19 cellular contexts compared by ENCODE assay signal in genomic region chr7:30922596-30922995, GRCh38. TPM values are rescaled to one million over a fixed set of nuclear protein-coding genes. Genes with fewer than 3 reads are reported as not detected.
DNase-seq lines count a peak whose midpoint lies in the region; ATAC-seq and TF ChIP-seq lines count a peak whose summit lies in the region.
"Had no signal": no experiment of that assay in that cellular context is flagged by ENCODE, and none has a peak within 500 bp of the region (broad histone marks: within the 10 kb centered on the region; RNA-seq: fewer than 3 reads in every experiment).

No MANE protein-coding gene starts in this region.

- H3K4me1 ChIP-seq in SK-N-SH (ENCODE audit: control insufficient read depth in 1 of 2, insufficient read depth in 2 of 2, low read depth in 1 of 2, low read length in 1 of 2), result peaks cover 20 to 35% of the 10 kb centered on the region in 2 experiments; a peak in 3 of 4 replicates
- peaks cover 0 to 48% (median 42%) of the 10 kb centered on the region in 4 donors for H3K4me1 ChIP-seq in tibial artery
- H3K4me1 ChIP-seq: parathyroid adenoma had no signal

- H3K4me3 ChIP-seq in SK-N-SH (ENCODE audit: low read depth in 2 of 2, low read length in 1 of 2), result no peak overlapping the region
- H3K4me3 ChIP-seq in tibial artery, result no peak overlapping the region
- H3K4me3 ChIP-seq: K562, thyroid gland had no signal

- H3K79me2 ChIP-seq in SK-N-SH (ENCODE audit: insufficient read depth), result no peaks in the 10 kb centered on the region
- H3K79me2 ChIP-seq: parathyroid adenoma had no signal

- TF ChIP-seq RAD21 in SK-N-SH (IDR thresholded peaks at IDR 0.05; ENCODE audit: low read length), result no peak

- H3K9me2 ChIP-seq in SK-N-SH, result no peaks in the 10 kb centered on the region

- H3K36me3 ChIP-seq in SK-N-SH (replicated peaks in 1 of 2; ENCODE audit: control insufficient read depth in 1 of 2, insufficient read depth in 2 of 2, low read length in 1 of 2) (no peaks in the 10 kb centered on the region), tibial artery (peaks cover 44 to 62% (median 57%) of the 10 kb centered on the region in 3 donors)
- H3K36me3 ChIP-seq: thyroid gland had no signal

- TF ChIP-seq CTCF in SK-N-SH (IDR thresholded peaks at IDR 0.05) (no peak), tibial artery (IDR thresholded peaks at IDR 0.05) (no peak)

- no peak overlapping the region for H3K4me2 ChIP-seq in SK-N-SH

- no peaks in the 10 kb centered on the region for H3K9me3 ChIP-seq in SK-N-SH
- H3K9me3 ChIP-seq in tibial artery, result peaks cover 0 to 7% (median 0%) of the 10 kb centered on the region in 3 donors
- H3K9me3 ChIP-seq: thyroid gland had no signal

- H4K20me1 ChIP-seq in SK-N-SH (ENCODE audit: insufficient read depth), result no peaks in the 10 kb centered on the region

- no peaks in the 10 kb centered on the region for H3K27me3 ChIP-seq in SK-N-SH (ENCODE audit: insufficient read depth)
- no peaks in the 10 kb centered on the region for H3K27me3 ChIP-seq in tibial artery
- H3K27me3 ChIP-seq: thyroid gland had no signal

- CTCF ChIA-PET in SK-N-SH (lab: Yijun Ruan, JAX), result interaction anchor here (0.8 to 4.2 kb wide), 5 partner anchors 10 to 240 kb away, joined by 3 to 34 read pairs (median 4); partner anchors contain the start of gene CRHR2

- ATAC-seq in SK-N-SH treated with all-trans-retinoic acid at 6 μM for 48 hours (no peak), GM21619 (IDR thresholded peaks at IDR 0.05; ENCODE audit: unreplicated experiment) (no peak)
- ATAC-seq: K562, T-cell had no signal

- peaks cover 11% of the 10 kb centered on the region for H3F3A ChIP-seq in SK-N-SH (replicated peaks; ENCODE audit: insufficient read depth)

- no peak overlapping the region for H3K27ac ChIP-seq in SK-N-SH (ENCODE audit: low read depth in 2 of 2, low read length in 1 of 2)
- H3K27ac ChIP-seq in tibial artery, result peak overlapping the region; percentile 87 to 92
- H3K27ac ChIP-seq: 22Rv1, parathyroid adenoma, thyroid gland had no signal

- H3K9ac ChIP-seq in SK-N-SH, result no peak overlapping the region
- H3K9ac ChIP-seq: parathyroid adenoma had no signal

- 90% methylated on average over 8 of the region's 9 CpGs for WGBS in SK-N-SH (ENCODE audit: low lambda C conversion rate)

- POLR2A ChIA-PET in SK-N-SH (lab: Yijun Ruan, JAX), result interaction anchor here (0.6 kb wide), 1 partner anchor 9 kb away, joined by 4 read pairs; no protein-coding TSS in a partner anchor

- intact Hi-C loops in head of caudate nucleus (cut with DNase I) (no loop called here), tibial artery (cut with DNase I; ENCODE audit: low total_unique reads) (loop anchor here (5.0 kb wide), 1 partner anchor 170 kb away; the partner anchor contains the start of gene INMT)

- DNase-seq in SK-N-SH (peak; percentile 12), head of caudate nucleus (peak in 22 of 42 donors; percentile 0 to 29 (median 8)), mesenteric fat pad (ENCODE audit: low spot score) (peak; percentile 62), tibial artery (peak; percentile 18 to 63), NCI-H187 treated with DMSO at 0.1 percent for 48 hours (lab: John Stamatoyannopoulos, UW) (no peak), anterior cingulate cortex (lab: John Stamatoyannopoulos, UW) (no peak)
- DNase-seq: midbrain, NCI-H1930, NCI-H748 treated with DMSO at 0.1 percent for 48 hours had no signal

- TF ChIP-seq EP300 in SK-N-SH (IDR thresholded peaks at IDR 0.05; ENCODE audit: borderline replicate concordance in 1 of 2, low read depth in 1 of 2, low read length in 1 of 2), result no peak

- H2AFZ ChIP-seq in SK-N-SH (ENCODE audit: low read depth), result no peak overlapping the region
- H2AFZ ChIP-seq: parathyroid adenoma had no signal

TF ChIP-seq in SK-N-SH, 30 proteins besides CTCF, POLR2A, EP300 and RAD21 (continues in another document):
- TF ChIP-seq FOXJ3 (CRISPR knock-in tag; IDR thresholded peaks at IDR 0.05) (no peak), RFX5 (IDR thresholded peaks at IDR 0.05; ENCODE audit: low read length) (no peak), JUND (IDR thresholded peaks at IDR 0.05) (no peak), ZBTB33 (IDR thresholded peaks at IDR 0.05; ENCODE audit: borderline replicate concordance, low read depth) (no peak), SMC3 (IDR thresholded peaks at IDR 0.05; ENCODE audit: low read depth, low read length) (no peak), GABPA (IDR thresholded peaks at IDR 0.05; ENCODE audit: low read depth) (no peak), MEF2A (IDR thresholded peaks at IDR 0.05; ENCODE audit: borderline replicate concordance, low read depth) (no peak), NRF1 (IDR thresholded peaks at IDR 0.05; ENCODE audit: low read depth, low read length) (no peak), EZH2phosphoT487 (IDR thresholded peaks at IDR 0.05; ENCODE audit: borderline replicate concordance, low read depth) (no peak), FOXM1 (IDR thresholded peaks at IDR 0.05; ENCODE audit: low read depth) (no peak), NFIC (IDR thresholded peaks at IDR 0.05; ENCODE audit: borderline replicate concordance) (no peak), SIN3A (IDR thresholded peaks at IDR 0.05; ENCODE audit: borderline replicate concordance, low read depth, low read length) (no peak), ELF1 (IDR thresholded peaks at IDR 0.05) (no peak), TEAD4 (IDR thresholded peaks at IDR 0.05; ENCODE audit: borderline replicate concordance, insufficient read depth) (no peak)
- TF ChIP-seq, protein P1, sequence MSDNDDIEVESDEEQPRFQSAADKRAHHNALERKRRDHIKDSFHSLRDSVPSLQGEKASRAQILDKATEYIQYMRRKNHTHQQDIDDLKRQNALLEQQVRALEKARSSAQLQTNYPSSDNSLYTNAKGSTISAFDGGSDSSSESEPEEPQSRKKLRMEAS (IDR thresholded peaks at IDR 0.05; ENCODE audit: low read depth), result no peak

TF ChIP-seq in SK-N-SH treated with all-trans-retinoic acid at 6 μM for 48 hours, 23 proteins besides CTCF, POLR2A, EP300 and RAD21:
- TF ChIP-seq ZFP3 (CRISPR knock-in tag; IDR thresholded peaks at IDR 0.05) (no peak), GLIS3 (CRISPR knock-in tag; IDR thresholded peaks at IDR 0.05) (no peak), ARNTL (CRISPR knock-in tag; IDR thresholded peaks at IDR 0.05; ENCODE audit: borderline replicate concordance, low read depth) (no peak), OSR1 (CRISPR knock-in tag; IDR thresholded peaks at IDR 0.05) (no peak), TOX (CRISPR knock-in tag; IDR thresholded peaks at IDR 0.05; ENCODE audit: borderline replicate concordance) (no peak), CSDC2 (CRISPR knock-in tag; IDR thresholded peaks at IDR 0.05) (no peak), PPARA (CRISPR knock-in tag; IDR thresholded peaks at IDR 0.05; ENCODE audit: borderline replicate concordance) (no peak), ZC3H10 (CRISPR knock-in tag; IDR thresholded peaks at IDR 0.05) (no peak), ZNF70 (CRISPR knock-in tag; IDR thresholded peaks at IDR 0.05) (no peak), ZNF8 (CRISPR knock-in tag; IDR thresholded peaks at IDR 0.05) (no peak)
- TF ChIP-seq, protein P2, sequence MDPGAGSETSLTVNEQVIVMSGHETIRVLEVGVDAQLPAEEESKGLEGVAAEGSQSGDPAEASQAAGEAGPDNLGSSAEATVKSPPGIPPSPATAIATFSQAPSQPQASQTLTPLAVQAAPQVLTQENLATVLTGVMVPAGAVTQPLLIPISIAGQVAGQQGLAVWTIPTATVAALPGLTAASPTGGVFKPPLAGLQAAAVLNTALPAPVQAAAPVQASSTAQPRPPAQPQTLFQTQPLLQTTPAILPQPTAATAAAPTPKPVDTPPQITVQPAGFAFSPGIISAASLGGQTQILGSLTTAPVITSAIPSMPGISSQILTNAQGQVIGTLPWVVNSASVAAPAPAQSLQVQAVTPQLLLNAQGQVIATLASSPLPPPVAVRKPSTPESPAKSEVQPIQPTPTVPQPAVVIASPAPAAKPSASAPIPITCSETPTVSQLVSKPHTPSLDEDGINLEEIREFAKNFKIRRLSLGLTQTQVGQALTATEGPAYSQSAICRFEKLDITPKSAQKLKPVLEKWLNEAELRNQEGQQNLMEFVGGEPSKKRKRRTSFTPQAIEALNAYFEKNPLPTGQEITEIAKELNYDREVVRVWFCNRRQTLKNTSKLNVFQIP (CRISPR knock-in tag; IDR thresholded peaks at IDR 0.05; ENCODE audit: borderline replicate concordance, low read depth), result no peak
- TF ChIP-seq, protein P3, sequence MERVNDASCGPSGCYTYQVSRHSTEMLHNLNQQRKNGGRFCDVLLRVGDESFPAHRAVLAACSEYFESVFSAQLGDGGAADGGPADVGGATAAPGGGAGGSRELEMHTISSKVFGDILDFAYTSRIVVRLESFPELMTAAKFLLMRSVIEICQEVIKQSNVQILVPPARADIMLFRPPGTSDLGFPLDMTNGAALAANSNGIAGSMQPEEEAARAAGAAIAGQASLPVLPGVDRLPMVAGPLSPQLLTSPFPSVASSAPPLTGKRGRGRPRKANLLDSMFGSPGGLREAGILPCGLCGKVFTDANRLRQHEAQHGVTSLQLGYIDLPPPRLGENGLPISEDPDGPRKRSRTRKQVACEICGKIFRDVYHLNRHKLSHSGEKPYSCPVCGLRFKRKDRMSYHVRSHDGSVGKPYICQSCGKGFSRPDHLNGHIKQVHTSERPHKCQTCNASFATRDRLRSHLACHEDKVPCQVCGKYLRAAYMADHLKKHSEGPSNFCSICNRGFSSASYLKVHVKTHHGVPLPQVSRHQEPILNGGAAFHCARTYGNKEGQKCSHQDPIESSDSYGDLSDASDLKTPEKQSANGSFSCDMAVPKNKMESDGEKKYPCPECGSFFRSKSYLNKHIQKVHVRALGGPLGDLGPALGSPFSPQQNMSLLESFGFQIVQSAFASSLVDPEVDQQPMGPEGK (CRISPR knock-in tag; IDR thresholded peaks at IDR 0.05; ENCODE audit: borderline replicate concordance), result no peak

RNA-seq across cellular contexts. Expression of gene AQP1, which starts 10.9 kb away (rescaled TPM):
- 1.7 and 2.4 TPM in 2 replicates for polyA plus RNA-seq in SK-N-SH (2012; rRNA removed)
- 1.5 and 1.6 TPM in 2 replicates for polyA plus RNA-seq in SK-N-SH (2012; cell fraction: cytosol; rRNA removed)
- polyA plus RNA-seq in SK-N-SH (2012; cell fraction: nucleus; rRNA removed), result 7.0 and 8.4 TPM in 2 replicates
- total RNA-seq in mesenteric fat pad, result 140 TPM

RNA-seq across cellular contexts. Expression of gene GHRHR, which starts 41.2 kb away (rescaled TPM):
- polyA plus RNA-seq in SK-N-SH (2012; rRNA removed), result not detected in 2 replicates
- not detected in 2 replicates for polyA plus RNA-seq in SK-N-SH (2012; cell fraction: cytosol; rRNA removed)
- polyA plus RNA-seq in SK-N-SH (2012; cell fraction: nucleus; rRNA removed), result not detected in 2 replicates
- total RNA-seq in mesenteric fat pad, result not detected
- total RNA-seq: activated B cell treated with CpG ODN at 0.5 μM for 24 hours; CD4-positive, alpha-beta T cell; fibroblast of lung; K562; T-cell had no signal
- polyA plus RNA-seq: fibroblast of lung, K562 had no signal

Comparison
In these comparisons a context has a peak if more than half of its experiments do, and no peak if none do; other contexts are left out.
1. DNase-seq: peak in SK-N-SH (single experiment), head of caudate nucleus (22 of 42), mesenteric fat pad (single experiment) and tibial artery (2 of 2); none in NCI-H187 treated with DMSO at 0.1 percent for 48 hours (single experiment) and anterior cingulate cortex (0 of 58).
2. H3K27ac ChIP-seq: peak in tibial artery (2 of 2); none in SK-N-SH (0 of 2).